8 cellular contexts compared by ENCODE assay signal in the genomic region with DNA sequence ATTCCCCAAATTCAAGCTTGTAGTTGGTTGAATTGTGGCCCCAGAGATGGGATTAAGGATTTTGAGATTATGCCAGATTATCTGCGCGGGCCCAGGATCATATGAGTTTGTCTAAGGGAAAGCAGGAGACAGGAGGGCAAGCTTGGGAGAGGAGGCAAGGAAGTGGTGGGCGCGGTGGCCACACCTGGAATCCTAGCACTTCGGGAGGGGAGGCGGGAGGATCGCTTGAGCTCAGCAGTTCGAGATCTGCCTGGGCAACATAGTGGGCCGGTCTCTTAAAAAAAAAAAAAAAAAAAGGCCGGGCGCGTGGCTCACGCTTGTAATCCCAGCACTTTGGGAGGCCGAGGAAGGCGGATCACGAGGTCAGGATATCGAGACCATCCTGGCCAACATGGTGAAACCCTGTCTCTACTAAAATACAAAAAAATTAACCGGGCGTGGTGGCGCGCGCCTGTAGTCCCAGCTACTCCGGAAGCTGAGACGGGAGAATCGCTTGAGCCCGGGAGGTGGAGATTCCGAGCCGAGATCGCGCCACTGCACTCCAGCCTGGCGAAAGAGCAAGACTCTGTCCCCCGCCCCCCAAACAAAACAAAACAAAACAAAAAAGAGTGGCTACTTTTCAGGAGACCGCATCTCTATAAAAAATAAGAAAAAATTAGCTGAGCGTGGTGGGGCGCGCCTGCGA. TPM values are rescaled to one million over a fixed set of nuclear protein-coding genes. Genes with fewer than 3 reads are reported as not detected.
A peak's percentile ranks its signal among the peaks of the same experiment; 100 is the strongest.
DNase-seq lines count a peak whose midpoint lies in the region; ATAC-seq lines count a peak whose summit lies in the region.

No MANE protein-coding gene starts in this region.

- H3K9me3 ChIP-seq in mononuclear cell (ENCODE audit: low read depth, low read length): no peaks in the 10 kb centered on the region

- peaks cover 22% of the 10 kb centered on the region for H3K4me1 Mint-ChIP-seq in activated naive CD4-positive, alpha-beta T cell treated with anti-CD3 and anti-CD28 coated beads, Interleukin-2, amount 50 U/mL, for 24 hours

- no peak for DNase-seq in activated naive CD4-positive, alpha-beta T cell (lab: John Stamatoyannopoulos, UW)
- DNase-seq in NCI-H69 (lab: John Stamatoyannopoulos, UW): peak; percentile 62
- no peak for DNase-seq in NAMALWA (ENCODE audit: low spot score)
- DNase-seq in Ammon's horn (ENCODE audit: low spot score): no peak

- ATAC-seq in GM21576 (IDR thresholded peaks at IDR 0.05; ENCODE audit: unreplicated experiment): no peak

- H3K36me3 Mint-ChIP-seq in activated naive CD4-positive, alpha-beta T cell treated with anti-CD3 and anti-CD28 coated beads, Interleukin-2, amount 50 U/mL, for 24 hours: peaks cover 9% of the 10 kb centered on the region

- no peaks in the 10 kb centered on the region for H3K27me3 ChIP-seq in mononuclear cell (ENCODE audit: insufficient read depth, low read length)

- peak overlapping the region; percentile 92 for H3K27ac Mint-ChIP-seq in activated naive CD4-positive, alpha-beta T cell treated with anti-CD3 and anti-CD28 coated beads, Interleukin-2, amount 50 U/mL, for 24 hours

- peak overlapping the region; percentile 86 for H3K4me3 Mint-ChIP-seq in activated naive CD4-positive, alpha-beta T cell treated with anti-CD3 and anti-CD28 coated beads, Interleukin-2, amount 50 U/mL, for 24 hours

- H3K4me1 ChIP-seq in mononuclear cell (ENCODE audit: insufficient read depth, low read length): peaks cover 39% of the 10 kb centered on the region

- H3K27me3 Mint-ChIP-seq in activated naive CD4-positive, alpha-beta T cell treated with anti-CD3 and anti-CD28 coated beads, Interleukin-2, amount 50 U/mL, for 24 hours: no peaks in the 10 kb centered on the region

- peak overlapping the region; percentile 39 for H3K27ac ChIP-seq in cingulate gyrus (ENCODE audit: low read depth, low read length)

- H3K9me3 Mint-ChIP-seq in activated naive CD4-positive, alpha-beta T cell treated with anti-CD3 and anti-CD28 coated beads, Interleukin-2, amount 50 U/mL, for 24 hours: no peaks in the 10 kb centered on the region

- H3K4me3 ChIP-seq in mononuclear cell (ENCODE audit: low read length): peak overlapping the region; percentile 45

RNA-seq across cellular contexts. Expression of a gene that starts 0.9 kb away (rescaled TPM):
- 4.5 TPM for total RNA-seq in mononuclear cell

RNA-seq across cellular contexts. Expression of a gene that starts 21.5 kb away (rescaled TPM):
- 20.5 TPM for total RNA-seq in mononuclear cell

RNA-seq across cellular contexts. Expression of a gene that starts 33.8 kb away (rescaled TPM):
- 25.8 TPM for total RNA-seq in mononuclear cell
